Comparison of ENCODE assay signal across 9 cellular contexts in the genomic region with DNA sequence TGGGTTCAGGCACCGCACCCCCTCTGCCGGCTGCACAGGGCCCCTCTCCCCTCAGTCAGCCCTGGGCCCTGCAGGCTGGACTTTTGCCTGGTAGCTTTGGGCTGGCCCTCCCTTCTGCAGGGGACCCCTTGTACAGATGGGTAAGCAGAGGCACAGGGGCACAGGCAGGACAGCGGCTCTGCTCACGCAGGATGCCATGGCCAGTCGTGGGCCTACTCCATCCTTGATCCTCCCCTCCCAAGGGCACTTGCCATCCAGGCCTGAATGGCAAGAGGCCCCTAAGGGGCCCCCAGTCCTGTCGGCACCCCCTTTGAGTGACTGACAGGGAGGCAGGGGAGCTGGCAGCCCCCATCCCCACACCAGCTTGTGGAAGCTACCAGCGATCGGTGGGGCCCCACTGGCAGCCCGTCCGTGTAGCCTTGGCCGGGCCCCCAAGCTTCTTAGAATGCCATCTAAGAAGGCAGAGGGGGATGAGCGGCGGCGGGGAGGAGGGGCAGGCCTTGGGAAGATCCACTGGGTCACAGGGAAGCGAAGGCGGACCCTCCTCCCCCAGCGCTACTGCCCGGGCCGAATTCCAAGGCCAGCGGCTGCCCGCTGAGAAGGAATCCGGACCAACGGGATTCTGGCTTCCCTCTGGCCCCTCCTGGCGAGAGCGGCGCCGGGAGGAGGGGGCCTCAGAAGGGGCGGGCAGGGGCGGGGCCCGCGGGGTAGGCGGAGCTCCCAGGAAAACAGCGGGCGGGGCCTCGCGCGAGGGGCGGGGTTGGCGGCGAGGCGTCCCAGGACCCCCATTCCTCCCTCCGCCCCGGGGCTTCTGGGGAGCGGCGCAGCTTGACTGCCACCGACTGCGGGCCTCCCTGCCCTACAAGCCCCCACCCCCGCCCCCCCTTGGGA. TPM values are rescaled to one million over a fixed set of nuclear protein-coding genes. Genes with fewer than 3 reads are reported as not detected.
DNase-seq lines count a peak whose midpoint lies in the region; ATAC-seq, FAIRE-seq and TF ChIP-seq lines count a peak whose summit lies in the region.
"Had no signal": no experiment of that assay in that cellular context is flagged by ENCODE, and none has a peak within 500 bp of the region (broad histone marks: within the 10 kb centered on the region; RNA-seq: fewer than 3 reads in every experiment).

No MANE protein-coding gene starts in this region.

- DNase-seq in ACHN, result peak; percentile 70
- DNase-seq in RPMI7951 (ENCODE audit: low read depth), result peak; percentile 32
- DNase-seq in frontal cortex (ENCODE audit: low spot score in 2 of 2), result peak; percentile 77 to 86
- DNase-seq in neural crest cell (ENCODE audit: low read depth, low spot score), result peak; percentile 66
- DNase-seq in NCI-H774 (lab: John Stamatoyannopoulos, UW), result no peak
- no peak for DNase-seq in RCC 7860 (ENCODE audit: low spot score)
- no peak for DNase-seq in SKM-1 (lab: John Stamatoyannopoulos, UW; ENCODE audit: unreplicated experiment)

- H3K27ac Mint-ChIP-seq in neural crest cell (ENCODE audit: unreplicated experiment), result no peak overlapping the region
- H3K27ac Mint-ChIP-seq: activated naive CD8-positive, alpha-beta T cell had no signal

- TF ChIP-seq CTCF in neural crest cell (conservative IDR thresholded peaks at IDR 0.05), result no peak

- FAIRE-seq in frontal cortex (lab: Jason Lieb, UNC) (no peak), RCC 7860 (lab: Jason Lieb, UNC) (no peak)

- H3K27me3 Mint-ChIP-seq in neural crest cell (ENCODE audit: low read depth), result no peaks in the 10 kb centered on the region

- no peak for ATAC-seq in GM18861 (IDR thresholded peaks at IDR 0.05; ENCODE audit: unreplicated experiment)

- peak overlapping the region; percentile 79 for H3K4me3 Mint-ChIP-seq in neural crest cell

- H3K4me1 Mint-ChIP-seq in neural crest cell, result peaks cover 6% of the 10 kb centered on the region

- in situ Hi-C loops in ACHN (cut with HindIII; ENCODE audit: low pct_ligation_motif_present, low pct_unique_long_range_greater_than_20kb, low sequenced_read_pairs), result no loop called here

- peaks cover 5% of the 10 kb centered on the region for H3K36me3 Mint-ChIP-seq in neural crest cell (ENCODE audit: low read depth)

- peaks cover 8% of the 10 kb centered on the region for H3K9me3 Mint-ChIP-seq in neural crest cell

RNA-seq across cellular contexts. Expression of a gene that starts 6.8 kb away (rescaled TPM):
- total RNA-seq in RPMI7951 (2014; rRNA removed; shearing (Covaris generic)), result 16.2 and 18.7 TPM in 2 replicates
- 26.1 TPM for total RNA-seq in frontal cortex
- 44.2 and 46.4 TPM in 2 replicates for total RNA-seq in neural crest cell

Comparison
In these comparisons a context has a peak if more than half of its experiments do, and no peak if none do; other contexts are left out.
1. DNase-seq: peak in ACHN (single experiment), RPMI7951 (single experiment), frontal cortex (2 of 2) and neural crest cell (single experiment); none in NCI-H774 (single experiment), RCC 7860 (single experiment) and SKM-1 (single experiment).